8 cellular contexts compared by ENCODE assay signal in the genomic region with DNA sequence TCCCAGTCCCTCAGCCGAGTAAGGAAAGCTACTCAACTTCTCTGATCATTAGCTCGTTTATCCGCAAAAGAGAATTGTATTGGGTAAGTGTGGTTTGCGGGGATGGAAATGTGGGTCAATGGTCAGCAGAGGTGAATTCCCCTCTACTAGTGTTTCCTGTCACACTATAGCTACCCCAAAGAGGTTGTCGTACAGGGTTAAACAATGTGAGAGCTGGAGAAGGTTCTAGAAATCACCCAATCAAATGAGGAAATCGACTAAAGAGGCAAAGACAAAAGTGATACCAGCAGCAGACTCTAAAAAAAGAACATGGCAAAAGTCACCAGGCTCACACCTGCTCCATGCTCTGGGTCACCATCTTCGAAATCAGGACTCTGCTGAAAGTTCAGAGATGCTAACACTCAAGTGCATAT.
DNase-seq lines count a peak whose midpoint lies in the region; ATAC-seq, FAIRE-seq and TF ChIP-seq lines count a peak whose summit lies in the region.

No MANE protein-coding gene starts in this region.

- H3K4me3 Mint-ChIP-seq in dendritic cell treated with granulocyte-macrophage colony-stimulating factor and Interleukin-4, amounts not matched to agents 40 ng/mL and 50 ng/mL, for 4 days: no peak overlapping the region

- H3K4me1 Mint-ChIP-seq in dendritic cell treated with granulocyte-macrophage colony-stimulating factor and Interleukin-4, amounts not matched to agents 40 ng/mL and 50 ng/mL, for 4 days (ENCODE audit: low read depth): peaks cover 42% of the 10 kb centered on the region

- peak; percentile 89 for ATAC-seq in HG03442 (IDR thresholded peaks at IDR 0.05; ENCODE audit: unreplicated experiment)
- no peak for ATAC-seq in left ventricle myocardium superior

- peak overlapping the region; percentile 50 for H3K27ac Mint-ChIP-seq in dendritic cell treated with granulocyte-macrophage colony-stimulating factor and Interleukin-4, amounts not matched to agents 40 ng/mL and 50 ng/mL, for 4 days

- POLR2A ChIA-PET in RWPE1 (lab: Yijun Ruan, JAX; ENCODE audit: low non-redundant PET): no interaction called here

- H3K27ac ChIP-seq in RWPE1: no peak overlapping the region

- TF ChIP-seq CTCF in GM20000 (IDR thresholded peaks at IDR 0.05; ENCODE audit: extremely low read depth, missing control alignments) (no peak), RWPE1 (conservative IDR thresholded peaks at IDR 0.05; ENCODE audit: low read depth) (no peak)

- no peaks in the 10 kb centered on the region for H3K27me3 Mint-ChIP-seq in dendritic cell treated with granulocyte-macrophage colony-stimulating factor and Interleukin-4, amounts not matched to agents 40 ng/mL and 50 ng/mL, for 4 days

- TF ChIP-seq POLR2A in GM12892 (IDR thresholded peaks at IDR 0.05; ENCODE audit: low read depth, low read length): peak; percentile 52; the same call in 1 of the 2 replicates

- intact Hi-C loops in dendritic cell treated with granulocyte-macrophage colony-stimulating factor and Interleukin-4, amounts not matched to agents 40 ng/mL and 50 ng/mL, for 4 days (cut with micrococcal nuclease): no loop called here
- intact Hi-C loops in left ventricle myocardium superior (cut with micrococcal nuclease): no loop called here

- DNase-seq in GM12892 (ENCODE audit: insufficient read length) (no peak), GM20000 (ENCODE audit: low spot score) (peak; percentile 31), DMS153 treated with DMSO at 0.1 percent for 48 hours (lab: John Stamatoyannopoulos, UW; ENCODE audit: unreplicated experiment) (no peak), NCI-H345 treated with DMSO at 0.1 percent for 48 hours (lab: John Stamatoyannopoulos, UW; ENCODE audit: unreplicated experiment) (no peak), left ventricle myocardium superior (no peak), RWPE1 (ENCODE audit: low spot score) (no peak)

- no peaks in the 10 kb centered on the region for H3K9me3 Mint-ChIP-seq in dendritic cell treated with granulocyte-macrophage colony-stimulating factor and Interleukin-4, amounts not matched to agents 40 ng/mL and 50 ng/mL, for 4 days

- FAIRE-seq in GM12892 (lab: Jason Lieb, UNC): peak; percentile 100

- CTCF ChIA-PET in RWPE1 (lab: Yijun Ruan, JAX): no interaction called here

- no peaks in the 10 kb centered on the region for H3K36me3 Mint-ChIP-seq in dendritic cell treated with granulocyte-macrophage colony-stimulating factor and Interleukin-4, amounts not matched to agents 40 ng/mL and 50 ng/mL, for 4 days (ENCODE audit: low read depth)
